ENCODE assay signal across 19 cellular contexts in genomic region chr18:9854801-9855676, GRCh38. TPM values are rescaled to one million over a fixed set of nuclear protein-coding genes. Genes with fewer than 3 reads are reported as not detected.
A peak's percentile ranks its signal among the peaks of the same experiment; 100 is the strongest.
DNase-seq lines count a peak whose midpoint lies in the region; ATAC-seq, FAIRE-seq and TF ChIP-seq lines count a peak whose summit lies in the region.
"Had no signal": no experiment of that assay in that cellular context is flagged by ENCODE, and none has a peak within 500 bp of the region (broad histone marks: within the 10 kb centered on the region; RNA-seq: fewer than 3 reads in every experiment).

No MANE protein-coding gene starts in this region.

- no peaks in the 10 kb centered on the region for H3K36me3 Mint-ChIP-seq in activated CD8-positive, alpha-beta T cell treated with anti-CD3 and anti-CD28 coated beads, Interleukin-2, amount 10 ng/mL, durations not matched to agents 7 days and 5 days (ENCODE audit: low read depth)
- H3K36me3 Mint-ChIP-seq: activated CD8-positive, alpha-beta memory T cell treated with anti-CD3 and anti-CD28 coated beads, Interleukin-2, amount 10 ng/mL, durations not matched to agents 7 days and 5 days; activated naive CD4-positive, alpha-beta T cell treated with anti-CD3 and anti-CD28 coated beads, Interleukin-2, amount 10 ng/mL, durations not matched to agents 7 days and 5 days; stimulated activated effector memory CD8-positive, alpha-beta T cell treated with anti-CD3 and anti-CD28 coated beads, Interleukin-12 subunit alpha, Interleukin-12 subunit beta, amount 100 ng/mL, for 72 hours had no signal

- no peak overlapping the region for H3K4me3 Mint-ChIP-seq in activated CD8-positive, alpha-beta T cell treated with anti-CD3 and anti-CD28 coated beads, Interleukin-2, amount 10 ng/mL, durations not matched to agents 7 days and 5 days
- H3K4me3 Mint-ChIP-seq: activated CD8-positive, alpha-beta memory T cell treated with anti-CD3 and anti-CD28 coated beads, Interleukin-2, amount 10 ng/mL, durations not matched to agents 7 days and 5 days; activated naive CD4-positive, alpha-beta T cell treated with anti-CD3 and anti-CD28 coated beads, Interleukin-2, amount 10 ng/mL, durations not matched to agents 7 days and 5 days; stimulated activated effector memory CD8-positive, alpha-beta T cell treated with anti-CD3 and anti-CD28 coated beads, Interleukin-12 subunit alpha, Interleukin-12 subunit beta, amount 100 ng/mL, for 72 hours had no signal

- DNase-seq in K562 (ENCODE audit: extremely low read depth in 1 of 4, low spot score in 3 of 4) (no peak), fibroblast of the conjunctiva (ENCODE audit: low read depth) (peak; percentile 34), pancreas (peak in 3 of 6 donors; percentile 51 to 73 (median 69)), transverse colon (no peak), NCI-H345 treated with DMSO at 0.1 percent for 48 hours (lab: John Stamatoyannopoulos, UW; ENCODE audit: unreplicated experiment) (no peak), GDM1 (lab: John Stamatoyannopoulos, UW) (no peak), nucleus accumbens (lab: John Stamatoyannopoulos, UW) (no peak)
- DNase-seq in activated CD8-positive, alpha-beta T cell treated with anti-CD3 and anti-CD28 coated beads, Interleukin-2, amount 10 ng/mL, durations not matched to agents 7 days and 5 days: no peak
- DNase-seq: activated CD8-positive, alpha-beta memory T cell treated with anti-CD3 and anti-CD28 coated beads, Interleukin-2, amount 10 ng/mL, durations not matched to agents 7 days and 5 days; activated naive CD4-positive, alpha-beta T cell treated with anti-CD3 and anti-CD28 coated beads, Interleukin-2, amount 10 ng/mL, durations not matched to agents 7 days and 5 days; C1 segment of cervical spinal cord; dermis blood vessel endothelial cell; NCI-H2171 treated with DMSO at 0.1 percent for 48 hours; SK-N-SH had no signal

- H3K36me3 ChIP-seq in K562 (ENCODE audit: control insufficient read depth, insufficient read depth, low read length) (peaks cover 11% of the 10 kb centered on the region; the same call in 2 of the 3 replicates), pancreas (no peaks in the 10 kb centered on the region), transverse colon (no peaks in the 10 kb centered on the region)

- H3K9me1 ChIP-seq in K562 (ENCODE audit: control insufficient read depth, insufficient read depth, low read length): no peaks in the 10 kb centered on the region

- H3K4me3 ChIP-seq in K562 (no peak overlapping the region), pancreas (no peak overlapping the region), transverse colon (no peak overlapping the region)

- H2AFZ ChIP-seq in K562 (ENCODE audit: low read depth, low read length): no peak overlapping the region

- intact Hi-C loops in K562 (cut with micrococcal nuclease) (loop anchor here (5.0 kb wide), 1 partner anchor 97 kb away; no protein-coding TSS in a partner anchor), pancreas (cut with DNase I) (no loop called here), transverse colon (cut with DNase I; ENCODE audit: low total_unique reads) (loop anchor here (10.0 kb wide), 1 partner anchor 60 kb away; the partner anchor contains the start of gene VAPA)

- TF ChIP-seq POLR2A in K562 (conservative IDR thresholded peaks at IDR 0.05) (no peak), transverse colon (IDR thresholded peaks at IDR 0.05) (no peak)

- H3K9me3 ChIP-seq in K562 (replicated peaks; ENCODE audit: control insufficient read depth, insufficient read depth, low read depth, low read length): peaks cover 3% of the 10 kb centered on the region; the same call in 1 of the 2 replicates
- H3K9me3 ChIP-seq in pancreas: no peaks in the 10 kb centered on the region
- no peaks in the 10 kb centered on the region for H3K9me3 ChIP-seq in transverse colon

- no peak overlapping the region for H3K27ac Mint-ChIP-seq in activated CD8-positive, alpha-beta T cell treated with anti-CD3 and anti-CD28 coated beads, Interleukin-2, amount 10 ng/mL, durations not matched to agents 7 days and 5 days
- H3K27ac Mint-ChIP-seq: activated CD8-positive, alpha-beta memory T cell treated with anti-CD3 and anti-CD28 coated beads, Interleukin-2, amount 10 ng/mL, durations not matched to agents 7 days and 5 days; activated naive CD4-positive, alpha-beta T cell treated with anti-CD3 and anti-CD28 coated beads, Interleukin-2, amount 10 ng/mL, durations not matched to agents 7 days and 5 days; stimulated activated effector memory CD8-positive, alpha-beta T cell treated with anti-CD3 and anti-CD28 coated beads, Interleukin-12 subunit alpha, Interleukin-12 subunit beta, amount 100 ng/mL, for 72 hours had no signal

- FAIRE-seq in K562 (lab: Jason Lieb, UNC) (no peak), pancreas (lab: Jason Lieb, UNC) (peak; percentile 69)
- FAIRE-seq: G401.6, H1 had no signal

- WGBS in K562 (ENCODE audit: insufficient coverage, low coverage, missing lambda C conversion rate): 78% methylated on average over 12 of the region's 12 CpGs
- WGBS in pancreas, 2 donors: 46 to 53% methylated on average over 12 of the region's 12 CpGs
- WGBS in transverse colon (ENCODE audit: low coverage in 1 of 2), 2 donors: 66 to 77% methylated on average over 11 to 12 of the region's 12 CpGs

- no peaks in the 10 kb centered on the region for H4K20me1 ChIP-seq in K562 (replicated peaks; ENCODE audit: control insufficient read depth, insufficient read depth, low read length)

- no peak overlapping the region for H3K4me2 ChIP-seq in K562 (ENCODE audit: insufficient read depth, low read length)
- H3K4me2 ChIP-seq: SK-N-SH had no signal

- TF ChIP-seq RAD21 in K562 (CRISPR knock-in tag; conservative IDR thresholded peaks at IDR 0.05 in 1 of 2, IDR thresholded peaks at IDR 0.05 in 1 of 2): no peak

- in situ Hi-C loops in K562 (cut with MboI): no loop called here
- in situ Hi-C loops in transverse colon (cut with MboI; ENCODE audit: low pct_ligation_motif_present in 1 of 4, low pct_unique_long_range_greater_than_20kb in 1 of 4, low sequenced_read_pairs in 3 of 4): no loop called here

- no peak for ATAC-seq in K562
- ATAC-seq in pancreas: peak; percentile 88 to 91 (median 90)
- ATAC-seq in activated CD8-positive, alpha-beta T cell treated with anti-CD3 and anti-CD28 coated beads, Interleukin-2, amount 10 ng/mL, durations not matched to agents 7 days and 5 days: no peak
- ATAC-seq: activated CD8-positive, alpha-beta memory T cell treated with anti-CD3 and anti-CD28 coated beads, Interleukin-2, amount 10 ng/mL, durations not matched to agents 7 days and 5 days; stimulated activated effector memory CD8-positive, alpha-beta T cell treated with anti-CD3 and anti-CD28 coated beads, Interleukin-12 subunit alpha, Interleukin-12 subunit beta, amount 100 ng/mL, for 72 hours had no signal

- BruUV-seq in K562 (replicated peaks; lab: Mats Ljungman, UMichigan): no TSS peak

- no peaks in the 10 kb centered on the region for H3K4me1 Mint-ChIP-seq in activated CD8-positive, alpha-beta T cell treated with anti-CD3 and anti-CD28 coated beads, Interleukin-2, amount 10 ng/mL, durations not matched to agents 7 days and 5 days (ENCODE audit: low read depth)
- H3K4me1 Mint-ChIP-seq: activated CD8-positive, alpha-beta memory T cell treated with anti-CD3 and anti-CD28 coated beads, Interleukin-2, amount 10 ng/mL, durations not matched to agents 7 days and 5 days; activated naive CD4-positive, alpha-beta T cell treated with anti-CD3 and anti-CD28 coated beads, Interleukin-2, amount 10 ng/mL, durations not matched to agents 7 days and 5 days; stimulated activated effector memory CD8-positive, alpha-beta T cell treated with anti-CD3 and anti-CD28 coated beads, Interleukin-12 subunit alpha, Interleukin-12 subunit beta, amount 100 ng/mL, for 72 hours had no signal

- CTCF ChIA-PET in K562 (lab: Yijun Ruan, JAX; ENCODE audit: low intra/inter-chr PET ratio): no interaction called here
- CTCF ChIA-PET in activated CD8-positive, alpha-beta T cell treated with anti-CD3 and anti-CD28 coated beads, Interleukin-2, amount 10 ng/mL, durations not matched to agents 7 days and 5 days (lab: Charles Lee): no interaction called here

- TF ChIP-seq EP300 in K562 (IDR thresholded peaks at IDR 0.05; ENCODE audit: low read length) (no peak), transverse colon (IDR thresholded peaks at IDR 0.05; ENCODE audit: low read depth) (peak; percentile 88)

- POLR2A ChIA-PET in K562 (lab: Yijun Ruan, JAX): no interaction called here
- POLR2A ChIA-PET in activated CD8-positive, alpha-beta T cell treated with anti-CD3 and anti-CD28 coated beads, Interleukin-2, amount 10 ng/mL, durations not matched to agents 7 days and 5 days (lab: Charles Lee): no interaction called here

- peaks cover 19% of the 10 kb centered on the region for H3K27me3 Mint-ChIP-seq in activated CD8-positive, alpha-beta T cell treated with anti-CD3 and anti-CD28 coated beads, Interleukin-2, amount 10 ng/mL, durations not matched to agents 7 days and 5 days (ENCODE audit: low read depth)

- H3K27me3 ChIP-seq in K562 (ENCODE audit: control insufficient read depth in 2 of 2, insufficient read depth in 2 of 2, low read length in 2 of 2) (no peaks in the 10 kb centered on the region), pancreas (no peaks in the 10 kb centered on the region), transverse colon (no peaks in the 10 kb centered on the region)

- H3K27ac ChIP-seq in K562 (ENCODE audit: extremely low read depth, low read depth, low read length): no peak overlapping the region
- peak overlapping the region; percentile 24 to 87 (median 62) for H3K27ac ChIP-seq in pancreas
- H3K27ac ChIP-seq in transverse colon: peak overlapping the region; percentile 71 to 90 (median 82)
- H3K27ac ChIP-seq: VCaP had no signal

- H3K9me3 Mint-ChIP-seq in activated CD8-positive, alpha-beta T cell treated with anti-CD3 and anti-CD28 coated beads, Interleukin-2, amount 10 ng/mL, durations not matched to agents 7 days and 5 days (ENCODE audit: insufficient read depth): no peaks in the 10 kb centered on the region
- H3K9me3 Mint-ChIP-seq: activated naive CD4-positive, alpha-beta T cell treated with anti-CD3 and anti-CD28 coated beads, Interleukin-2, amount 10 ng/mL, durations not matched to agents 7 days and 5 days; stimulated activated effector memory CD8-positive, alpha-beta T cell treated with anti-CD3 and anti-CD28 coated beads, Interleukin-12 subunit alpha, Interleukin-12 subunit beta, amount 100 ng/mL, for 72 hours had no signal

- TF ChIP-seq CTCF in K562 (IDR thresholded peaks at IDR 0.05 in 2 of 3, conservative IDR thresholded peaks at IDR 0.05 in 1 of 3; ENCODE audit: insufficient read depth in 2 of 3, low read depth in 1 of 3, low read length in 3 of 3) (no peak), pancreas (IDR thresholded peaks at IDR 0.05) (no peak), transverse colon (IDR thresholded peaks at IDR 0.05) (no peak)

- H3K79me2 ChIP-seq in K562 (ENCODE audit: control insufficient read depth, insufficient read depth, low read length): peaks cover 2% of the 10 kb centered on the region; the same call in 1 of the 3 replicates

- H3K4me1 ChIP-seq in K562 (replicated peaks in 1 of 2; ENCODE audit: control insufficient read depth in 2 of 2, insufficient read depth in 2 of 2, low read length in 2 of 2) (peaks cover 6 to 35% of the 10 kb centered on the region in 2 experiments; a peak in 4 of 5 replicates), pancreas (peaks cover 0 to 16% (median 15%) of the 10 kb centered on the region in 3 donors), transverse colon (peaks cover 0 to 32% (median 10%) of the 10 kb centered on the region in 4 donors)

- H3K9ac ChIP-seq in K562 (ENCODE audit: insufficient read depth in 1 of 2, low read depth in 2 of 2, low read length in 2 of 2): no peak overlapping the region
- H3K9ac ChIP-seq: SK-N-SH had no signal

RNA-seq across cellular contexts. Expression of gene TXNDC2, which starts 30.7 kb away (rescaled TPM):
- total RNA-seq in K562 (2011; cell fraction: chromatin; rRNA removed; ENCODE audit: low replicate concordance): 2.8 and 4.0 TPM in 2 replicates
- 1.7 and 2.8 TPM in 2 replicates for total RNA-seq in K562 (2011; cell fraction: nucleolus; rRNA removed)
- 2.3 and 2.6 TPM in 2 replicates for total RNA-seq in K562 (2011; cell fraction: nucleoplasm; rRNA removed)
- total RNA-seq in K562 (2014; rRNA removed) (1.3 TPM in 2 replicates), K562 (2014; rRNA removed; fragmentation: Illumina TruSeq; extraction: Trizol) (1.6 and 1.7 TPM in 2 replicates), K562 (2015; rRNA removed; fragmentation: Illumina TruSeq; extraction: Trizol) (2.3 and 2.5 TPM in 2 replicates), K562 (2021) (2.0 and 3.8 TPM in 2 replicates), pancreas (not detected), transverse colon (under 1 TPM in 1 of 4 donors, not detected in 3; 0.27 TPM)
- polyA plus RNA-seq in K562 (2011; rRNA removed) (0.79 and 2.3 TPM in 2 replicates), K562 (2014; fragmentation: Illumina TruSeq; extraction: Trizol) (4.8 and 4.9 TPM in 2 replicates), K562 (2014; fragmentation: Nextera tagmentation; extraction: Ambion mirVana) (1 to 10 TPM; 1.2 to 2.3 TPM), K562 (2014; rRNA removed) (1.4 and 2.5 TPM in 2 replicates), pancreas (not detected)
- polyA plus RNA-seq in K562 (2011; cell fraction: cytosol; rRNA removed): 0.55 and 2.2 TPM in 2 replicates
- 0.83 and 4.6 TPM in 2 replicates for polyA plus RNA-seq in K562 (2011; cell fraction: nucleus; rRNA removed)
- polyA plus RNA-seq in K562 (2012): 1.5 and 3.3 TPM in 2 replicates
- 2.8 and 5.4 TPM in 2 replicates for polyA minus RNA-seq in K562 (2011; rRNA and poly(A)+ RNA removed)
- 0.73 and 3.0 TPM in 2 replicates for polyA minus RNA-seq in K562 (2011; cell fraction: cytosol; rRNA and poly(A)+ RNA removed)
- 1.8 and 4.7 TPM in 2 replicates for polyA minus RNA-seq in K562 (2011; cell fraction: nucleus; rRNA and poly(A)+ RNA removed)
- not detected for total RNA-seq in activated CD8-positive, alpha-beta T cell treated with anti-CD3 and anti-CD28 coated beads, Interleukin-2, amount 10 ng/mL, durations not matched to agents 7 days and 5 days
- total RNA-seq: activated CD8-positive, alpha-beta memory T cell treated with anti-CD3 and anti-CD28 coated beads, Interleukin-2, amount 10 ng/mL, durations not matched to agents 7 days and 5 days; dermis blood vessel endothelial cell; kidney epithelial cell had no signal
- polyA plus RNA-seq: H1 had no signal

RNA-seq across cellular contexts. Expression of gene VAPA, which starts 58.8 kb away (rescaled TPM):
- 131 and 315 TPM in 2 replicates for total RNA-seq in K562 (2011; cell fraction: chromatin; rRNA removed; ENCODE audit: low replicate concordance)
- total RNA-seq in K562 (2011; cell fraction: nucleolus; rRNA removed): 118 and 122 TPM in 2 replicates
- total RNA-seq in K562 (2011; cell fraction: nucleoplasm; rRNA removed): 147 and 249 TPM in 2 replicates
- total RNA-seq in K562 (2014; rRNA removed): 516 and 526 TPM in 2 replicates
- total RNA-seq in K562 (2014; rRNA removed; fragmentation: Illumina TruSeq; extraction: Trizol): 624 and 729 TPM in 2 replicates
- 726 and 732 TPM in 2 replicates for total RNA-seq in K562 (2015; rRNA removed; fragmentation: Illumina TruSeq; extraction: Trizol)
- total RNA-seq in K562 (2021): 504 and 509 TPM in 2 replicates
- 544 and 809 TPM in 2 replicates for polyA plus RNA-seq in K562 (2011; rRNA removed)
- polyA plus RNA-seq in K562 (2011; cell fraction: cytosol; rRNA removed): 202 and 314 TPM in 2 replicates
- 169 and 199 TPM in 2 replicates for polyA plus RNA-seq in K562 (2011; cell fraction: nucleus; rRNA removed)
- polyA plus RNA-seq in K562 (2012): 376 and 498 TPM in 2 replicates
- 790 and 902 TPM in 2 replicates for polyA plus RNA-seq in K562 (2014; fragmentation: Illumina TruSeq; extraction: Trizol)
- 100 to 1,000 TPM; 219 to 224 TPM for polyA plus RNA-seq in K562 (2014; fragmentation: Nextera tagmentation; extraction: Ambion mirVana)
- 455 and 489 TPM in 2 replicates for polyA plus RNA-seq in K562 (2014; rRNA removed)
- polyA minus RNA-seq in K562 (2011; rRNA and poly(A)+ RNA removed): 866 and 913 TPM in 2 replicates
- 292 and 382 TPM in 2 replicates for polyA minus RNA-seq in K562 (2011; cell fraction: cytosol; rRNA and poly(A)+ RNA removed)
- polyA minus RNA-seq in K562 (2011; cell fraction: nucleus; rRNA and poly(A)+ RNA removed): 176 and 203 TPM in 2 replicates
- total RNA-seq in pancreas: 100 to 1,000 TPM in 2 of 6 donors, 10 to 100 TPM in 4; 85.7 to 117 (median 99.5) TPM
- polyA plus RNA-seq in pancreas: 10 to 100 TPM; 33.5 to 80.3 TPM
- 100 to 1,000 TPM; 110 to 322 (median 213) TPM for total RNA-seq in transverse colon
- total RNA-seq in activated CD8-positive, alpha-beta T cell treated with anti-CD3 and anti-CD28 coated beads, Interleukin-2, amount 10 ng/mL, durations not matched to agents 7 days and 5 days: 100 to 1,000 TPM; 138 to 142 TPM

Comparison
In these comparisons a context has a peak if more than half of its experiments do, and no peak if none do; other contexts are left out.
1. ATAC-seq: peak in pancreas (4 of 4); none in K562 (single experiment) and activated CD8-positive, alpha-beta T cell treated with anti-CD3 and anti-CD28 coated beads, Interleukin-2, amount 10 ng/mL, durations not matched to agents 7 days and 5 days (single experiment).
2. intact Hi-C loops: an anchor here in K562 (5.0 kb wide) and transverse colon (10.0 kb wide); none called in pancreas.